Comparison of ENCODE assay signal across 8 cellular contexts in the genomic region with DNA sequence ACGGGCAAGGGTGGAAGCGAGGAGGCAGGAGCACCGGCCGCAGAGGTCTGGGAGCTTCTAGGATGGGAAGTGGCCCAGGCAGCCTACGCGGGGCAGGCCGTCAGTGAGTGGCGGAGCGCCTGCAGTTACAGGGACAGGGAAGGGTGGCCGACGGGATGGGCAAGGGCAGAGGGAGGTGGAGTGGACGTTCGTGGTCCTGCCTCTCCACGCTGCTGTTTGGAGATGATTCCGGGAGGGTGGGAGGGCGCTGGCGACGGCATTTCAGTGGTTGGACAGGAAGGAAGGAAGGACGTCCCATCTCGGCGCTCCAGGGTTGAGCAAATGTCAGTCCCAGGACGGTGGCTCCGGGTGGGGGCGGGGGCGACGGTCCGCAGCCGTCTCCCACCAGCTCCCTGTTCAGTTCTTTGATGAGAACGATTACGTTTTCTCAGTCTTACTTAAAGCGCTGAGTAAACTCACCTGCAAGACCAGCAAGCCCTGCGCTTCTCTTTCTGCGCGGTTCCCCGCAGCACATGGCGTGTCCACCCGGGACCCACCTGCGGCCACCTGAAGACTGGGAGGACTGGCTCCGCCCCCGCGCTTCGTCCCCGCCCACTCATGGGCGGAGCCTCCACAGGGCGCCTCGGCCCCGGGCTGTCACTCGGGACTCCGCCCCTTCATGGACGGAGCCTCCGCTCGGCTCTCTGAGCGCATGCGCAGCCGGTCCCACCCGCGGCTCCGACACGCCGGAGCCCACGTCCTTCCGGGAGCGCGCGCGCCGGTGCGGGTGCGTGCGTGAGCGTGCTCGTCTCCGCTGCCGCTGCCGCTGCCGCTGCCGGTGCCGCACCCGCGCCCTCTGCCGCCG. TPM values are rescaled to one million over a fixed set of nuclear protein-coding genes. Genes with fewer than 3 reads are reported as not detected.
DNase-seq lines count a peak whose midpoint lies in the region; ATAC-seq and TF ChIP-seq lines count a peak whose summit lies in the region.

A gene with protein sequence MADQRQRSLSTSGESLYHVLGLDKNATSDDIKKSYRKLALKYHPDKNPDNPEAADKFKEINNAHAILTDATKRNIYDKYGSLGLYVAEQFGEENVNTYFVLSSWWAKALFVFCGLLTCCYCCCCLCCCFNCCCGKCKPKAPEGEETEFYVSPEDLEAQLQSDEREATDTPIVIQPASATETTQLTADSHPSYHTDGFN (plus strand): TSS at position 769 of the 844 bp plus-strand sequence. CDS start 33,220 bp downstream, outside the sequence.

- DNase-seq in DMS153 treated with DMSO at 0.1 percent for 48 hours (lab: John Stamatoyannopoulos, UW; ENCODE audit: unreplicated experiment) (peak; percentile 91), KBM-7 (peak; percentile 93), erythroblast (lab: John Stamatoyannopoulos, UW) (peak; percentile 94 to 98)
- DNase-seq in activated T-cell treated with anti-CD3 and anti-CD28 coated beads, Interleukin-2, amount 50 U/mL, for 4 hours = peak; percentile 96
- DNase-seq in stimulated activated CD8-positive, alpha-beta memory T cell treated with anti-CD3 and anti-CD28 coated beads, Interleukin-4, amount 100 ng/mL, for 4 hours (ENCODE audit: low read depth in 2 of 2, low spot score in 1 of 2) = peak; percentile 82 to 93

- no peaks in the 10 kb centered on the region for H3K9me3 Mint-ChIP-seq in activated T-cell treated with anti-CD3 and anti-CD28 coated beads, Interleukin-2, amount 50 U/mL, for 4 hours

- H3K36me3 ChIP-seq in mucosa of stomach (ENCODE audit: control insufficient read depth, insufficient read depth, low read length) = peaks cover 8% of the 10 kb centered on the region

- peaks cover 10% of the 10 kb centered on the region for H3K36me3 Mint-ChIP-seq in activated T-cell treated with anti-CD3 and anti-CD28 coated beads, Interleukin-2, amount 50 U/mL, for 4 hours (ENCODE audit: insufficient read depth)

- peaks cover 36% of the 10 kb centered on the region for H3K4me1 ChIP-seq in mucosa of stomach (ENCODE audit: control insufficient read depth, insufficient read depth, low read length)

- H3K4me3 Mint-ChIP-seq in activated T-cell treated with anti-CD3 and anti-CD28 coated beads, Interleukin-2, amount 50 U/mL, for 4 hours = peak within 1 kb of the TSS; percentile 95

- peaks cover 41% of the 10 kb centered on the region for H3K4me1 Mint-ChIP-seq in activated T-cell treated with anti-CD3 and anti-CD28 coated beads, Interleukin-2, amount 50 U/mL, for 4 hours (ENCODE audit: low read depth)

- no peaks in the 10 kb centered on the region for H3K9me3 ChIP-seq in mucosa of stomach (ENCODE audit: control insufficient read depth, low read length)

- H3K9ac ChIP-seq in mucosa of stomach (ENCODE audit: low read length) = peak within 1 kb of the TSS; percentile 74

- peak; percentile 51 for ATAC-seq in GM21717 (IDR thresholded peaks at IDR 0.05; ENCODE audit: unreplicated experiment)
- ATAC-seq in activated T-cell treated with anti-CD3 and anti-CD28 coated beads, Interleukin-2, amount 50 U/mL, for 4 hours = peak; percentile 84 to 88

- H3K27me3 Mint-ChIP-seq in activated T-cell treated with anti-CD3 and anti-CD28 coated beads, Interleukin-2, amount 50 U/mL, for 4 hours (ENCODE audit: low read depth) = no peaks in the 10 kb centered on the region

- H3K27me3 ChIP-seq in mucosa of stomach (ENCODE audit: control insufficient read depth, insufficient read depth, low read length) = no peaks in the 10 kb centered on the region

- H3K4me3 ChIP-seq in mucosa of stomach (ENCODE audit: low read length) = peak within 1 kb of the TSS; percentile 56

- in situ Hi-C loops in KBM-7 (cut with MboI; ENCODE audit: low pct_unique_long_range_greater_than_20kb, low sequenced_read_pairs) = no loop called here

- no peak for TF ChIP-seq POLR2A in erythroblast (IDR thresholded peaks at IDR 0.05; ENCODE audit: low read length)

TF ChIP-seq in PFSK-1, 5 proteins besides CTCF, POLR2A, EP300 and RAD21:
- no peak for TF ChIP-seq TAF1 (IDR thresholded peaks at IDR 0.05; ENCODE audit: borderline replicate concordance, insufficient read depth, low read length)
- peak; percentile 4 for TF ChIP-seq FOXP2 (optimal IDR thresholded peaks at IDR 0.05; ENCODE audit: borderline replicate concordance, extremely low read depth, extremely low read length, insufficient read depth)
- TF ChIP-seq POLR2AphosphoS5 (IDR thresholded peaks at IDR 0.05; ENCODE audit: low read depth, low read length) = peak; percentile 76; the same call in 1 of the 2 replicates

RNA-seq across cellular contexts. Expression of the gene that starts here (rescaled TPM):
- 43.4 TPM for polyA plus RNA-seq in PFSK-1 (2012; ENCODE audit: insufficient read length, low read depth)
- total RNA-seq in activated T-cell treated with anti-CD3 and anti-CD28 coated beads, Interleukin-2, amount 50 U/mL, for 4 hours = 10 to 100 TPM; 37.2 to 38.5 (median 37.8) TPM

Comparison
In these comparisons a context has a peak if more than half of its experiments do, and no peak if none do; other contexts are left out.
1. Peak in every context shown above with its lines: DNase-seq, ATAC-seq and H3K4me3 ChIP-seq.